In genomic region chr19:46381346-46381745, GRCh38 we compare ENCODE assay signal across 27 cellular contexts. TPM values are rescaled to one million over a fixed set of nuclear protein-coding genes. Genes with fewer than 3 reads are reported as not detected.
DNase-seq lines count a peak whose midpoint lies in the region; ATAC-seq and TF ChIP-seq lines count a peak whose summit lies in the region.
"Had no signal": no experiment of that assay in that cellular context is flagged by ENCODE, and none has a peak within 500 bp of the region (broad histone marks: within the 10 kb centered on the region; RNA-seq: fewer than 3 reads in every experiment).

No MANE protein-coding gene starts in this region.

- intact Hi-C loops in esophagus squamous epithelium (cut with DNase I): no loop called here

- no peaks in the 10 kb centered on the region for H3K27me3 ChIP-seq in BLaER1
- no peaks in the 10 kb centered on the region for H3K27me3 ChIP-seq in adipocyte (replicated peaks; ENCODE audit: control insufficient read depth, insufficient read depth, low read length)
- no peaks in the 10 kb centered on the region for H3K27me3 ChIP-seq in esophagus squamous epithelium
- H3K27me3 ChIP-seq: SJSA1 had no signal

- H3K27ac Mint-ChIP-seq in stimulated activated naive B cell treated with anti-CD40 and anti-IgM and Interleukin-4, amounts not matched to agents 10 μg/mL and 1 μg/mL and 100 μg/mL, for 72 hours: peak overlapping the region; percentile 87
- H3K27ac Mint-ChIP-seq: CD8-positive, alpha-beta T cell; GM23338; H9; IgD-negative memory B cell had no signal

- TF ChIP-seq POLR2A in esophagus squamous epithelium (IDR thresholded peaks at IDR 0.05): no peak

- H3K9me3 ChIP-seq in BLaER1 (no peaks in the 10 kb centered on the region), adipocyte (ENCODE audit: control insufficient read depth, low read length) (no peaks in the 10 kb centered on the region), esophagus squamous epithelium (no peaks in the 10 kb centered on the region)
- H3K9me3 ChIP-seq: A549, Caco-2, SJSA1 had no signal

- no peak for ATAC-seq in left lobe of liver
- no peak for ATAC-seq in stimulated activated naive B cell treated with anti-CD40 and anti-IgM and Interleukin-4, amounts not matched to agents 10 μg/mL and 1 μg/mL and 100 μg/mL, for 72 hours (replicated peaks)
- ATAC-seq: A549; CD8-positive, alpha-beta T cell; GM23338 had no signal

- H3K9me3 Mint-ChIP-seq in stimulated activated naive B cell treated with anti-CD40 and anti-IgM and Interleukin-4, amounts not matched to agents 10 μg/mL and 1 μg/mL and 100 μg/mL, for 72 hours: no peaks in the 10 kb centered on the region
- H3K9me3 Mint-ChIP-seq: CD8-positive, alpha-beta T cell; GM23338; H9; HFFc6; IgD-negative memory B cell had no signal

- H3K36me3 ChIP-seq in BLaER1: peaks cover 100% of the 10 kb centered on the region
- H3K36me3 ChIP-seq in adipocyte (ENCODE audit: control insufficient read depth, insufficient read depth, low read length, severe bottlenecking): peaks cover 72% of the 10 kb centered on the region
- H3K36me3 ChIP-seq in esophagus squamous epithelium: peaks cover 19 to 97% (median 24%) of the 10 kb centered on the region in 3 donors

- peaks cover 66 to 84% of the 10 kb centered on the region in 2 donors for H3K36me3 Mint-ChIP-seq in stimulated activated naive B cell treated with anti-CD40 and anti-IgM and Interleukin-4, amounts not matched to agents 10 μg/mL and 1 μg/mL and 100 μg/mL, for 72 hours

- H3K4me1 ChIP-seq in BLaER1 (peaks cover 45% of the 10 kb centered on the region), adipocyte (ENCODE audit: control insufficient read depth, insufficient read depth, low read length) (peaks cover 35% of the 10 kb centered on the region), esophagus squamous epithelium (peaks cover 0 to 56% (median 3%) of the 10 kb centered on the region in 3 donors)
- H3K4me1 ChIP-seq: Caco-2 had no signal

- no peaks in the 10 kb centered on the region for H3K27me3 Mint-ChIP-seq in stimulated activated naive B cell treated with anti-CD40 and anti-IgM and Interleukin-4, amounts not matched to agents 10 μg/mL and 1 μg/mL and 100 μg/mL, for 72 hours
- H3K27me3 Mint-ChIP-seq: IgD-negative memory B cell had no signal

- WGBS in esophagus squamous epithelium, 2 donors: 94 to 100% methylated on average over 2 of the region's 2 CpGs

- H3K9ac ChIP-seq in BLaER1 (no peak overlapping the region; the same call in 1 of the 2 replicates), adipocyte (ENCODE audit: low read length) (peak overlapping the region; percentile 42)
- H3K9ac ChIP-seq: KMS-11 had no signal

- H3K4me1 Mint-ChIP-seq in stimulated activated naive B cell treated with anti-CD40 and anti-IgM and Interleukin-4, amounts not matched to agents 10 μg/mL and 1 μg/mL and 100 μg/mL, for 72 hours: peaks cover 15 to 20% of the 10 kb centered on the region in 2 donors
- H3K4me1 Mint-ChIP-seq: GM23338, H9 had no signal

- peaks cover 33% of the 10 kb centered on the region; the same call in 1 of the 2 replicates for H4K20me1 ChIP-seq in BLaER1

- H3K4me2 ChIP-seq in BLaER1: peak overlapping the region; percentile 20; the same call in 1 of the 2 replicates
- H3K4me2 ChIP-seq: A549, GM23338, KMS-11, PC-9 had no signal

- H3K27ac ChIP-seq in BLaER1: no peak overlapping the region
- no peak overlapping the region for H3K27ac ChIP-seq in esophagus squamous epithelium
- H3K27ac ChIP-seq: A549, C4-2B, KMS-11, PC-9, SJSA1 had no signal

- no peak for DNase-seq in adipocyte (ENCODE audit: low read depth)
- DNase-seq in left lobe of liver (ENCODE audit: low spot score): peak; percentile 14
- no peak for DNase-seq in stimulated activated naive B cell treated with anti-CD40 and anti-IgM and Interleukin-4, amounts not matched to agents 10 μg/mL and 1 μg/mL and 100 μg/mL, for 72 hours
- no peak for DNase-seq in stimulated activated CD4-positive, alpha-beta T cell treated with anti-CD3 and anti-CD28 coated beads, Interleukin-4, amount 100 ng/mL, for 24 hours
- no peak for DNase-seq in stimulated activated CD4-positive, alpha-beta T cell treated with anti-CD3 and anti-CD28 coated beads, Interleukin-15, amount 100 ng/mL, for 24 hours
- no peak for DNase-seq in esophagus squamous epithelium (lab: John Stamatoyannopoulos, UW)
- DNase-seq: CD8-positive, alpha-beta T cell; HFFc6; NCI-H1048; NCI-H1417; NCI-H1694; NCI-H2029 treated with DMSO at 0.1 percent for 48 hours; NCI-H2227 treated with DMSO at 0.1 percent for 48 hours; NCI-H526 treated with DMSO at 0.1 percent for 48 hours; PC-9; Right ventricle myocardium superior had no signal

- no peak overlapping the region for H3K4me3 ChIP-seq in BLaER1
- no peak overlapping the region for H3K4me3 ChIP-seq in adipocyte (ENCODE audit: low read length)
- no peak overlapping the region for H3K4me3 ChIP-seq in esophagus squamous epithelium
- H3K4me3 ChIP-seq: A549, GM23338, PC-9, SJSA1 had no signal

- TF ChIP-seq CTCF in esophagus squamous epithelium (IDR thresholded peaks at IDR 0.05): no peak

- no peak overlapping the region for H3K4me3 Mint-ChIP-seq in stimulated activated naive B cell treated with anti-CD40 and anti-IgM and Interleukin-4, amounts not matched to agents 10 μg/mL and 1 μg/mL and 100 μg/mL, for 72 hours
- H3K4me3 Mint-ChIP-seq: CD8-positive, alpha-beta T cell; GM23338; H9; HFFc6; IgD-negative memory B cell had no signal

RNA-seq across cellular contexts. Expression of gene CCDC8, which starts 32.0 kb away (rescaled TPM):
- 0.55 TPM for total RNA-seq in left lobe of liver
- total RNA-seq in esophagus squamous epithelium: 1 to 10 TPM in 1 of 4 donors, under 1 TPM in 3; 0.53 to 1.7 (median 0.62) TPM
- total RNA-seq: CD8-positive, alpha-beta T cell; NCI-H460 had no signal

RNA-seq across cellular contexts. Expression of gene PPP5C, which starts 34.5 kb away (rescaled TPM):
- total RNA-seq in left lobe of liver (35.5 TPM), esophagus squamous epithelium (10 to 100 TPM; 33.8 to 51.3 (median 43.2) TPM)

RNA-seq across cellular contexts. Expression of gene PNMA8C, which starts 47.4 kb away (rescaled TPM):
- total RNA-seq in left lobe of liver: not detected
- not detected for total RNA-seq in esophagus squamous epithelium
- total RNA-seq: Caco-2, NCI-H460, PC-9, Right ventricle myocardium superior, RPMI7951, SJSA1 had no signal
